15 cellular contexts compared by ENCODE assay signal in genomic region chr2:62663443-62663842, GRCh38. TPM values are rescaled to one million over a fixed set of nuclear protein-coding genes. Genes with fewer than 3 reads are reported as not detected.
A peak's percentile ranks its signal among the peaks of the same experiment; 100 is the strongest.
DNase-seq lines count a peak whose midpoint lies in the region; ATAC-seq and TF ChIP-seq lines count a peak whose summit lies in the region.
"Had no signal": no experiment of that assay in that cellular context is flagged by ENCODE, and none has a peak within 500 bp of the region (broad histone marks: within the 10 kb centered on the region; RNA-seq: fewer than 3 reads in every experiment).

No MANE protein-coding gene starts in this region.

- no peaks in the 10 kb centered on the region for H3F3A ChIP-seq in smooth muscle cell (ENCODE audit: low read depth)

- no peaks in the 10 kb centered on the region for H3K36me3 ChIP-seq in smooth muscle cell (ENCODE audit: low read depth)

- H3K79me2 ChIP-seq in smooth muscle cell (ENCODE audit: low read depth), result no peaks in the 10 kb centered on the region

- H3K27ac ChIP-seq in smooth muscle cell (ENCODE audit: low read depth), result peak overlapping the region; percentile 84

- H3K9me3 ChIP-seq in smooth muscle cell (replicated peaks; ENCODE audit: low read depth), result no peaks in the 10 kb centered on the region

- CTCF ChIA-PET in Calu3 (lab: Charles Lee), result no interaction called here

- DNase-seq in ELR (ENCODE audit: low read depth) (peak; percentile 21), astrocyte of the hippocampus (ENCODE audit: low read depth, low spot score) (peak; percentile 52), iris pigment epithelial cell (ENCODE audit: low read depth) (peak; percentile 24), smooth muscle cell (lab: John Stamatoyannopoulos, UW; ENCODE audit: unreplicated experiment) (no peak), head of caudate nucleus (no peak), Calu3 (no peak)
- DNase-seq in stimulated activated CD4-positive, alpha-beta T cell treated with anti-CD3 and anti-CD28 coated beads, Interleukin-4, amount 100 ng/mL, for 24 hours, result no peak
- DNase-seq: activated CD8-positive, alpha-beta T cell treated with anti-CD3 and anti-CD28 coated beads for 36 hours; CD8-positive, alpha-beta T cell; endodermal cell; immature natural killer cell; NCI-H526; substantia nigra had no signal

- no peaks in the 10 kb centered on the region for H3K36me3 Mint-ChIP-seq in Calu3 (ENCODE audit: insufficient read depth, unreplicated experiment)
- H3K36me3 Mint-ChIP-seq: activated naive CD8-positive, alpha-beta T cell; CD8-positive, alpha-beta T cell; immature natural killer cell had no signal

- TF ChIP-seq CTCF in smooth muscle cell (IDR thresholded peaks at IDR 0.05; ENCODE audit: borderline replicate concordance, insufficient read depth, poor library complexity, severe bottlenecking), result no peak
- TF ChIP-seq CTCF in Calu3 (IDR thresholded peaks at IDR 0.05; ENCODE audit: unreplicated experiment), result no peak

- H2AFZ ChIP-seq in smooth muscle cell (ENCODE audit: low read depth), result peak overlapping the region; percentile 70

- no peaks in the 10 kb centered on the region for H3K9me3 Mint-ChIP-seq in Calu3 (ENCODE audit: low read depth, unreplicated experiment)
- H3K9me3 Mint-ChIP-seq: activated CD8-positive, alpha-beta T cell treated with anti-CD3 and anti-CD28 coated beads for 36 hours; CD8-positive, alpha-beta T cell; endodermal cell; immature natural killer cell had no signal

- peaks cover 39% of the 10 kb centered on the region for H3K4me1 Mint-ChIP-seq in Calu3 (ENCODE audit: low read depth, unreplicated experiment)
- H3K4me1 Mint-ChIP-seq: endodermal cell, immature natural killer cell had no signal

- no peaks in the 10 kb centered on the region for H3K27me3 Mint-ChIP-seq in Calu3 (ENCODE audit: unreplicated experiment)
- H3K27me3 Mint-ChIP-seq: activated CD8-positive, alpha-beta T cell treated with anti-CD3 and anti-CD28 coated beads for 36 hours had no signal

- no TSS peak for BruUV-seq in Calu3 (replicated peaks; lab: Mats Ljungman, UMichigan)

- intact Hi-C loops in head of caudate nucleus (cut with DNase I) (no loop called here), Calu3 (cut with micrococcal nuclease; ENCODE audit: unreplicated experiment) (loop anchor here (5.0 kb wide), 1 partner anchor 206 kb away; no protein-coding TSS in a partner anchor)

- H3K4me1 ChIP-seq in smooth muscle cell (ENCODE audit: low read depth), result peaks cover 31% of the 10 kb centered on the region

- H3K27ac Mint-ChIP-seq in Calu3 (ENCODE audit: unreplicated experiment), result no peak overlapping the region
- H3K27ac Mint-ChIP-seq: activated CD8-positive, alpha-beta T cell treated with anti-CD3 and anti-CD28 coated beads for 36 hours; activated naive CD8-positive, alpha-beta T cell; CD8-positive, alpha-beta T cell; endodermal cell; immature natural killer cell had no signal

- no peak overlapping the region for H3K4me3 ChIP-seq in smooth muscle cell

- H3K4me2 ChIP-seq in smooth muscle cell, result peak overlapping the region; percentile 60

- H3K4me3 Mint-ChIP-seq in Calu3 (ENCODE audit: low read depth, unreplicated experiment), result no peak overlapping the region
- H3K4me3 Mint-ChIP-seq: activated CD8-positive, alpha-beta T cell treated with anti-CD3 and anti-CD28 coated beads for 36 hours; activated naive CD8-positive, alpha-beta T cell; CD8-positive, alpha-beta T cell; endodermal cell; immature natural killer cell had no signal

- no peaks in the 10 kb centered on the region for H3K27me3 ChIP-seq in smooth muscle cell (ENCODE audit: low read depth)

- peak overlapping the region; percentile 46 for H3K9ac ChIP-seq in smooth muscle cell (ENCODE audit: low read depth)

- H4K20me1 ChIP-seq in smooth muscle cell (ENCODE audit: low read depth), result no peaks in the 10 kb centered on the region

- ATAC-seq in GM18498 (IDR thresholded peaks at IDR 0.05; ENCODE audit: unreplicated experiment), result no peak
- ATAC-seq: activated CD8-positive, alpha-beta T cell treated with anti-CD3 and anti-CD28 coated beads for 36 hours; CD8-positive, alpha-beta T cell had no signal

RNA-seq across cellular contexts. Expression of gene EHBP1, which starts 42.1 kb away (rescaled TPM):
- total RNA-seq in smooth muscle cell, result 45.9 and 55.7 TPM in 2 replicates
- polyA plus RNA-seq in smooth muscle cell, result 9.3 and 13.1 TPM in 2 replicates
- 82.9 and 89.2 TPM in 2 replicates for total RNA-seq in Calu3 (2022)

Comparison
In these comparisons a context has a peak if more than half of its experiments do, and no peak if none do; other contexts are left out.
1. DNase-seq: peak in ELR (single experiment), astrocyte of the hippocampus (single experiment) and iris pigment epithelial cell (single experiment); none in smooth muscle cell (single experiment), stimulated activated CD4-positive, alpha-beta T cell treated with anti-CD3 and anti-CD28 coated beads, Interleukin-4, amount 100 ng/mL, for 24 hours (single experiment), head of caudate nucleus (0 of 42) and Calu3 (single experiment).